1 cellular context compared by ENCODE assay signal in the genomic region with DNA sequence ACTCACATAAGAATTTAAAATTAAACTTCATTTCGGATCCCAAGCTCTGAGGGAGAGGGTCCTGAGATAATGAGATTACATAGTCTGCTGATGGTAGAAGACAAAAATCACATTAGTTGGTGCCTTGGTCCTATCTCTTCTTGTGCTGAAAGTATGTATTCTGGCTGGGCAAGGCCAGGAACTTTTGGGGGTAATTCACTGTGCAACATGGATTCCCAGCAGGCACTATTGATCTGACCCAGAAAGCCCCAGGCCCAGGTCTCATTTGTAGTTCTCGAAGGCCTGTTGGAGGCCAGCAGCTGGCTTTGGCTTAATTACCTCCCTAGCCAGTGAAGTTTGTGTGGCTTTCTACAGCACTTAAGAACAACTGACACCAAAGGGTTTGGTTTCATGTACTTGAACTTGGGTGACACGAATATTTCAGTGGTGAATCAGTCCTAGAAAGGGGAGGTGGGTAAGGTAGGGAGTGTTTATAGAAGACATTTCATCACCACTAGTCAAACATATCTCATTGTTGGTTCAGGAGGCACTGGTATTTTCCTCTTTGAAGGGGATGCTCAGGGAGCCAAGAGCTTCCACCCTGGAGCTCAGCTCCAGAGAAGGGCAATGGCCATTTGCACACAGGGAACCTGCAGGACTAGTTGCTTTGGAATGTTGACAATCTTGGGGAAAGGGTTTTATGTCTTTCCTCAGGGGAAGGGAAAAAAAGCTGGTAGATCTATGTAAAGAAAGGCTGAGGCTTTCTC.
TF ChIP-seq lines count a peak whose summit lies in the region.

No MANE protein-coding gene starts in this region.

TF ChIP-seq in HepG2, 621 proteins besides CTCF, POLR2A, EP300 and RAD21 (continued from another document):
- TF ChIP-seq, protein P1, sequence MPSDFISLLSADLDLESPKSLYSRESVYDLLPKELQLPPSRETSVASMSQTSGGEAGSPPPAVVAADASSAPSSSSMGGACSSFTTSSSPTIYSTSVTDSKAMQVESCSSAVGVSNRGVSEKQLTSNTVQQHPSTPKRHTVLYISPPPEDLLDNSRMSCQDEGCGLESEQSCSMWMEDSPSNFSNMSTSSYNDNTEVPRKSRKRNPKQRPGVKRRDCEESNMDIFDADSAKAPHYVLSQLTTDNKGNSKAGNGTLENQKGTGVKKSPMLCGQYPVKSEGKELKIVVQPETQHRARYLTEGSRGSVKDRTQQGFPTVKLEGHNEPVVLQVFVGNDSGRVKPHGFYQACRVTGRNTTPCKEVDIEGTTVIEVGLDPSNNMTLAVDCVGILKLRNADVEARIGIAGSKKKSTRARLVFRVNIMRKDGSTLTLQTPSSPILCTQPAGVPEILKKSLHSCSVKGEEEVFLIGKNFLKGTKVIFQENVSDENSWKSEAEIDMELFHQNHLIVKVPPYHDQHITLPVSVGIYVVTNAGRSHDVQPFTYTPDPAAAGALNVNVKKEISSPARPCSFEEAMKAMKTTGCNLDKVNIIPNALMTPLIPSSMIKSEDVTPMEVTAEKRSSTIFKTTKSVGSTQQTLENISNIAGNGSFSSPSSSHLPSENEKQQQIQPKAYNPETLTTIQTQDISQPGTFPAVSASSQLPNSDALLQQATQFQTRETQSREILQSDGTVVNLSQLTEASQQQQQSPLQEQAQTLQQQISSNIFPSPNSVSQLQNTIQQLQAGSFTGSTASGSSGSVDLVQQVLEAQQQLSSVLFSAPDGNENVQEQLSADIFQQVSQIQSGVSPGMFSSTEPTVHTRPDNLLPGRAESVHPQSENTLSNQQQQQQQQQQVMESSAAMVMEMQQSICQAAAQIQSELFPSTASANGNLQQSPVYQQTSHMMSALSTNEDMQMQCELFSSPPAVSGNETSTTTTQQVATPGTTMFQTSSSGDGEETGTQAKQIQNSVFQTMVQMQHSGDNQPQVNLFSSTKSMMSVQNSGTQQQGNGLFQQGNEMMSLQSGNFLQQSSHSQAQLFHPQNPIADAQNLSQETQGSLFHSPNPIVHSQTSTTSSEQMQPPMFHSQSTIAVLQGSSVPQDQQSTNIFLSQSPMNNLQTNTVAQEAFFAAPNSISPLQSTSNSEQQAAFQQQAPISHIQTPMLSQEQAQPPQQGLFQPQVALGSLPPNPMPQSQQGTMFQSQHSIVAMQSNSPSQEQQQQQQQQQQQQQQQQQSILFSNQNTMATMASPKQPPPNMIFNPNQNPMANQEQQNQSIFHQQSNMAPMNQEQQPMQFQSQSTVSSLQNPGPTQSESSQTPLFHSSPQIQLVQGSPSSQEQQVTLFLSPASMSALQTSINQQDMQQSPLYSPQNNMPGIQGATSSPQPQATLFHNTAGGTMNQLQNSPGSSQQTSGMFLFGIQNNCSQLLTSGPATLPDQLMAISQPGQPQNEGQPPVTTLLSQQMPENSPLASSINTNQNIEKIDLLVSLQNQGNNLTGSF (CRISPR knock-in tag; IDR thresholded peaks at IDR 0.05), result no peak
- TF ChIP-seq, protein P2, sequence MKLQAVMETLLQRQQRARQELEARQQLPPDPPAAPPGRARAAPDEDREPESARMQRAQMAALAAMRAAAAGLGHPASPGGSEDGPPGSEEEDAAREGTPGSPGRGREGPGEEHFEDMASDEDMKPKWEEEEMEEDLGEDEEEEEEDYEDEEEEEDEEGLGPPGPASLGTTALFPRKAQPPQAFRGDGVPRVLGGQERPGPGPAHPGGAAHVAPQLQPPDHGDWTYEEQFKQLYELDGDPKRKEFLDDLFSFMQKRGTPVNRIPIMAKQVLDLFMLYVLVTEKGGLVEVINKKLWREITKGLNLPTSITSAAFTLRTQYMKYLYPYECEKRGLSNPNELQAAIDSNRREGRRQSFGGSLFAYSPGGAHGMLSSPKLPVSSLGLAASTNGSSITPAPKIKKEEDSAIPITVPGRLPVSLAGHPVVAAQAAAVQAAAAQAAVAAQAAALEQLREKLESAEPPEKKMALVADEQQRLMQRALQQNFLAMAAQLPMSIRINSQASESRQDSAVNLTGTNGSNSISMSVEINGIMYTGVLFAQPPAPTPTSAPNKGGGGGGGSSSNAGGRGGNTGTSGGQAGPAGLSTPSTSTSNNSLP (IDR thresholded peaks at IDR 0.05; ENCODE audit: low read depth, low read length), result 0 out of 2 replicates have a peak, but pooled peaks have one; percentile 39
- TF ChIP-seq HNF4A (CRISPR knock-in tag; IDR thresholded peaks at IDR 0.05), result peak; percentile 51
- TF ChIP-seq ZSCAN31 (CRISPR knock-in tag; IDR thresholded peaks at IDR 0.05; ENCODE audit: low read depth), result no peak
- peak; percentile 29; the same call in 1 of the 2 replicates for TF ChIP-seq TBX2 (CRISPR knock-in tag; IDR thresholded peaks at IDR 0.05; ENCODE audit: borderline replicate concordance)
- no peak for TF ChIP-seq GABPA (IDR thresholded peaks at IDR 0.05; ENCODE audit: low read depth, low read length)
- TF ChIP-seq GABPA (CRISPR knock-in tag; IDR thresholded peaks at IDR 0.05; ENCODE audit: low read depth), result peak; percentile 23; the same call in 1 of the 2 replicates
- no peak for TF ChIP-seq GTF2F1 (IDR thresholded peaks at IDR 0.05; ENCODE audit: low read length)
- TF ChIP-seq ZNF296 (CRISPR knock-in tag; conservative IDR thresholded peaks at IDR 0.05), result no peak
- no peak for TF ChIP-seq TMF1 (CRISPR knock-in tag; IDR thresholded peaks at IDR 0.05; ENCODE audit: low read depth)
- peak; percentile 62; the same call in 1 of the 2 replicates for TF ChIP-seq YEATS2 (CRISPR knock-in tag; IDR thresholded peaks at IDR 0.05; ENCODE audit: borderline replicate concordance)
- TF ChIP-seq FOXP1 (IDR thresholded peaks at IDR 0.05), result 0 out of 2 replicates have a peak, but pooled peaks have one; percentile 15
- TF ChIP-seq FOXP1 (CRISPR knock-in tag; IDR thresholded peaks at IDR 0.05), result peak; percentile 88
- TF ChIP-seq ZNF83 (CRISPR knock-in tag; IDR thresholded peaks at IDR 0.05; ENCODE audit: borderline replicate concordance), result no peak
- TF ChIP-seq ZNF446 (CRISPR knock-in tag; IDR thresholded peaks at IDR 0.05), result no peak
- no peak for TF ChIP-seq KAT7 (CRISPR knock-in tag; IDR thresholded peaks at IDR 0.05; ENCODE audit: borderline replicate concordance)
- peak; percentile 98 for TF ChIP-seq HMG20A (CRISPR knock-in tag; IDR thresholded peaks at IDR 0.05; ENCODE audit: borderline replicate concordance)
- no peak for TF ChIP-seq SMAD1 (CRISPR knock-in tag; IDR thresholded peaks at IDR 0.05; ENCODE audit: borderline replicate concordance, low read depth)
- peak; percentile 70 for TF ChIP-seq THAP11 (CRISPR knock-in tag; IDR thresholded peaks at IDR 0.05)
- TF ChIP-seq, protein P3, sequence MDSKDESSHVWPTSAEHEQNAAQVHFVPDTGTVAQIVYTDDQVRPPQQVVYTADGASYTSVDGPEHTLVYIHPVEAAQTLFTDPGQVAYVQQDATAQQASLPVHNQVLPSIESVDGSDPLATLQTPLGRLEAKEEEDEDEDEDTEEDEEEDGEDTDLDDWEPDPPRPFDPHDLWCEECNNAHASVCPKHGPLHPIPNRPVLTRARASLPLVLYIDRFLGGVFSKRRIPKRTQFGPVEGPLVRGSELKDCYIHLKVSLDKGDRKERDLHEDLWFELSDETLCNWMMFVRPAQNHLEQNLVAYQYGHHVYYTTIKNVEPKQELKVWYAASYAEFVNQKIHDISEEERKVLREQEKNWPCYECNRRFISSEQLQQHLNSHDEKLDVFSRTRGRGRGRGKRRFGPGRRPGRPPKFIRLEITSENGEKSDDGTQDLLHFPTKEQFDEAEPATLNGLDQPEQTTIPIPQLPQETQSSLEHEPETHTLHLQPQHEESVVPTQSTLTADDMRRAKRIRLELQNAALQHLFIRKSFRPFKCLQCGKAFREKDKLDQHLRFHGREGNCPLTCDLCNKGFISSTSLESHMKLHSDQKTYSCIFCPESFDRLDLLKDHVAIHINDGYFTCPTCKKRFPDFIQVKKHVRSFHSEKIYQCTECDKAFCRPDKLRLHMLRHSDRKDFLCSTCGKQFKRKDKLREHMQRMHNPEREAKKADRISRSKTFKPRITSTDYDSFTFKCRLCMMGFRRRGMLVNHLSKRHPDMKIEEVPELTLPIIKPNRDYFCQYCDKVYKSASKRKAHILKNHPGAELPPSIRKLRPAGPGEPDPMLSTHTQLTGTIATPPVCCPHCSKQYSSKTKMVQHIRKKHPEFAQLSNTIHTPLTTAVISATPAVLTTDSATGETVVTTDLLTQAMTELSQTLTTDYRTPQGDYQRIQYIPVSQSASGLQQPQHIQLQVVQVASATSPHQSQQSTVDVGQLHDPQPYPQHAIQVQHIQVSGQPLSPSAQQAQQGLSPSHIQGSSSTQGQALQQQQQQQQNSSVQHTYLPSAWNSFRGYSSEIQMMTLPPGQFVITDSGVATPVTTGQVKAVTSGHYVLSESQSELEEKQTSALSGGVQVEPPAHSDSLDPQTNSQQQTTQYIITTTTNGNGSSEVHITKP (CRISPR knock-in tag; IDR thresholded peaks at IDR 0.05; ENCODE audit: low read depth), result peak; percentile 82
- peak; percentile 52; the same call in 1 of the 2 replicates for TF ChIP-seq ZNF556 (CRISPR knock-in tag; IDR thresholded peaks at IDR 0.05; ENCODE audit: borderline replicate concordance)
- no peak for TF ChIP-seq KLF12 (CRISPR knock-in tag; IDR thresholded peaks at IDR 0.05; ENCODE audit: borderline replicate concordance)
- TF ChIP-seq ZSCAN12 (CRISPR knock-in tag; IDR thresholded peaks at IDR 0.05), result no peak
- TF ChIP-seq MAFF (IDR thresholded peaks at IDR 0.05; ENCODE audit: low read depth, low read length), result no peak
- TF ChIP-seq SNAI1 (CRISPR knock-in tag; IDR thresholded peaks at IDR 0.05; ENCODE audit: borderline replicate concordance), result no peak
- TF ChIP-seq, protein P4, sequence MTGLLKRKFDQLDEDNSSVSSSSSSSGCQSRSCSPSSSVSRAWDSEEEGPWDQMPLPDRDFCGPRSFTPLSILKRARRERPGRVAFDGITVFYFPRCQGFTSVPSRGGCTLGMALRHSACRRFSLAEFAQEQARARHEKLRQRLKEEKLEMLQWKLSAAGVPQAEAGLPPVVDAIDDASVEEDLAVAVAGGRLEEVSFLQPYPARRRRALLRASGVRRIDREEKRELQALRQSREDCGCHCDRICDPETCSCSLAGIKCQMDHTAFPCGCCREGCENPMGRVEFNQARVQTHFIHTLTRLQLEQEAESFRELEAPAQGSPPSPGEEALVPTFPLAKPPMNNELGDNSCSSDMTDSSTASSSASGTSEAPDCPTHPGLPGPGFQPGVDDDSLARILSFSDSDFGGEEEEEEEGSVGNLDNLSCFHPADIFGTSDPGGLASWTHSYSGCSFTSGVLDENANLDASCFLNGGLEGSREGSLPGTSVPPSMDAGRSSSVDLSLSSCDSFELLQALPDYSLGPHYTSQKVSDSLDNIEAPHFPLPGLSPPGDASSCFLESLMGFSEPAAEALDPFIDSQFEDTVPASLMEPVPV (CRISPR knock-in tag; IDR thresholded peaks at IDR 0.05), result no peak
- TF ChIP-seq ZFYVE20 (CRISPR knock-in tag; IDR thresholded peaks at IDR 0.05; ENCODE audit: borderline replicate concordance, low read depth), result no peak
- TF ChIP-seq KAT2B (IDR thresholded peaks at IDR 0.05; ENCODE audit: borderline replicate concordance, low read depth, low read length), result no peak
- peak; percentile 81 for TF ChIP-seq SALL1 (CRISPR knock-in tag; IDR thresholded peaks at IDR 0.05)
- TF ChIP-seq, protein P5, sequence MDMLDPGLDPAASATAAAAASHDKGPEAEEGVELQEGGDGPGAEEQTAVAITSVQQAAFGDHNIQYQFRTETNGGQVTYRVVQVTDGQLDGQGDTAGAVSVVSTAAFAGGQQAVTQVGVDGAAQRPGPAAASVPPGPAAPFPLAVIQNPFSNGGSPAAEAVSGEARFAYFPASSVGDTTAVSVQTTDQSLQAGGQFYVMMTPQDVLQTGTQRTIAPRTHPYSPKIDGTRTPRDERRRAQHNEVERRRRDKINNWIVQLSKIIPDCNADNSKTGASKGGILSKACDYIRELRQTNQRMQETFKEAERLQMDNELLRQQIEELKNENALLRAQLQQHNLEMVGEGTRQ (IDR thresholded peaks at IDR 0.05; ENCODE audit: low read depth, low read length), result no peak
- TF ChIP-seq, protein P5 (CRISPR knock-in tag; IDR thresholded peaks at IDR 0.05; ENCODE audit: borderline replicate concordance), result no peak
- TF ChIP-seq XRCC5 (optimal IDR thresholded peaks at IDR 0.05; ENCODE audit: low read length), result peak; percentile 38
- TF ChIP-seq SKI (IDR thresholded peaks at IDR 0.05; ENCODE audit: partially characterized antibody), result peak; percentile 94
- peak; percentile 61; the same call in 1 of the 2 replicates for TF ChIP-seq FOXA1 (IDR thresholded peaks at IDR 0.05)
- peak; percentile 94 for TF ChIP-seq FOXA1 (CRISPR knock-in tag; IDR thresholded peaks at IDR 0.05)
TF ChIP-seq in HepG2: peak in this region for 176.
